23 cellular contexts compared by ENCODE assay signal in genomic region chr22:33788927-33789326, GRCh38.
DNase-seq lines count a peak whose midpoint lies in the region; ATAC-seq, FAIRE-seq and TF ChIP-seq lines count a peak whose summit lies in the region.
"Had no signal": no experiment of that assay in that cellular context is flagged by ENCODE, and none has a peak within 500 bp of the region (broad histone marks: within the 10 kb centered on the region; RNA-seq: fewer than 3 reads in every experiment).

No MANE protein-coding gene starts in this region.

- H3K27me3 ChIP-seq in HepG2 (ENCODE audit: control insufficient read depth in 1 of 2, insufficient read depth in 2 of 2, low read length in 2 of 2) (no peaks in the 10 kb centered on the region), right lobe of liver (no peaks in the 10 kb centered on the region), OCI-LY3 (ENCODE audit: low read depth, low read length) (no peaks in the 10 kb centered on the region), endodermal cell (ENCODE audit: control insufficient read depth, insufficient read depth, low read length, poor library complexity, severe bottlenecking) (no peaks in the 10 kb centered on the region)

- no peak for FAIRE-seq in HepG2 (lab: Jason Lieb, UNC)
- FAIRE-seq in GM19239 (lab: Jason Lieb, UNC) = no peak
- FAIRE-seq: A204.1, D721Med, GM12891, GM18507, H54 had no signal

- CTCF ChIA-PET in HepG2 (lab: Yijun Ruan, JAX; ENCODE audit: low intra/inter-chr PET ratio, low total read pairs) = no interaction called here

- TF ChIP-seq CTCF in HepG2 (CRISPR knock-in tag; IDR thresholded peaks at IDR 0.05) (no peak), right lobe of liver (IDR thresholded peaks at IDR 0.05) (no peak), OCI-LY3 (IDR thresholded peaks at IDR 0.05; ENCODE audit: low read depth, low read length) (no peak), endodermal cell (conservative IDR thresholded peaks at IDR 0.05) (no peak)

- peaks cover 8% of the 10 kb centered on the region for H3K36me3 Mint-ChIP-seq in endodermal cell (ENCODE audit: low read depth)
- H3K36me3 Mint-ChIP-seq: CD14-positive monocyte; CD8-positive, alpha-beta memory T cell had no signal

- no peak overlapping the region for H3K4me2 ChIP-seq in HepG2 (ENCODE audit: low read depth, low read length)
- H3K4me2 ChIP-seq in OCI-LY3 (ENCODE audit: low read length) = peak overlapping the region; percentile 16; the same call in 1 of the 2 replicates

- ATAC-seq in HepG2 = no peak
- ATAC-seq in right lobe of liver = no peak

- H3K79me2 ChIP-seq in HepG2 (ENCODE audit: insufficient read depth, low read length) (no peaks in the 10 kb centered on the region), OCI-LY3 (ENCODE audit: low read length) (peaks cover 46% of the 10 kb centered on the region)

- BruUV-seq in HepG2 (replicated peaks; lab: Mats Ljungman, UMichigan) = no TSS peak

- H4K20me1 ChIP-seq in HepG2 (ENCODE audit: insufficient read depth, low read length) = 0 out of 2 replicates have a peak, but pooled peaks cover 1% of the 10 kb centered on the region
- no peaks in the 10 kb centered on the region for H4K20me1 ChIP-seq in OCI-LY3 (ENCODE audit: insufficient read depth, low read length)

- H3K9me3 ChIP-seq in HepG2 (ENCODE audit: low read length) (peaks cover 24% of the 10 kb centered on the region), right lobe of liver (peaks cover 0 to 4% (median 1%) of the 10 kb centered on the region in 4 donors), OCI-LY3 (ENCODE audit: insufficient read depth, low read length) (peaks cover 46% of the 10 kb centered on the region), endodermal cell (ENCODE audit: control insufficient read depth, low read length) (peaks cover 51% of the 10 kb centered on the region)

- no peak for DNase-seq in HepG2 (ENCODE audit: low spot score)
- no peak for DNase-seq in right lobe of liver
- DNase-seq in endodermal cell = no peak
- no peak for DNase-seq in GM19239 (ENCODE audit: insufficient read length, low spot score)
- DNase-seq in AG08395 (ENCODE audit: low spot score) = no peak
- DNase-seq in HuH-7 (ENCODE audit: low spot score) = no peak
- DNase-seq: ACHN; CD4-positive, alpha-beta T cell; CD8-positive, alpha-beta memory T cell; DMS 273 treated with DMSO at 0.1 percent for 48 hours; DMS79; EL; GDM1; GOT3 had no signal

- peaks cover 1% of the 10 kb centered on the region for H3K4me1 Mint-ChIP-seq in endodermal cell
- H3K4me1 Mint-ChIP-seq: CD14-positive monocyte; CD8-positive, alpha-beta memory T cell had no signal

- H3K4me3 ChIP-seq in HepG2 (replicated peaks in 1 of 3; ENCODE audit: insufficient read depth in 1 of 3, low read depth in 2 of 3, low read length in 3 of 3) (no peak overlapping the region), right lobe of liver (no peak overlapping the region), OCI-LY3 (ENCODE audit: low read length) (no peak overlapping the region; the same call in 1 of the 2 replicates), endodermal cell (ENCODE audit: low read length) (peak overlapping the region; percentile 1)
- H3K4me3 ChIP-seq: HAP-1 had no signal

- no peak overlapping the region for H2AFZ ChIP-seq in HepG2 (ENCODE audit: low read length)
- no peak overlapping the region for H2AFZ ChIP-seq in OCI-LY3 (ENCODE audit: low read depth, low read length)

- intact Hi-C loops in HepG2 (cut with micrococcal nuclease; ENCODE audit: unreplicated experiment) = no loop called here
- intact Hi-C loops in right lobe of liver (cut with DNase I) = no loop called here

- TF ChIP-seq POLR2A in HepG2 (IDR thresholded peaks at IDR 0.05; ENCODE audit: insufficient read depth in 1 of 2, low read depth in 2 of 2, low read length in 2 of 2) = no peak
- TF ChIP-seq POLR2A in right lobe of liver (IDR thresholded peaks at IDR 0.05) = no peak

- H3K27me3 Mint-ChIP-seq in endodermal cell (ENCODE audit: insufficient read depth) = peaks cover 2% of the 10 kb centered on the region
- H3K27me3 Mint-ChIP-seq: CD4-positive, alpha-beta T cell had no signal

- POLR2A ChIA-PET in HepG2 (lab: Yijun Ruan, JAX) = no interaction called here

- H3K27ac Mint-ChIP-seq in endodermal cell = no peak overlapping the region
- H3K27ac Mint-ChIP-seq: CD14-positive monocyte; CD4-positive, alpha-beta T cell; CD8-positive, alpha-beta memory T cell had no signal

- no peak overlapping the region for H3K4me3 Mint-ChIP-seq in endodermal cell
- H3K4me3 Mint-ChIP-seq: CD14-positive monocyte; CD4-positive, alpha-beta T cell; CD8-positive, alpha-beta memory T cell had no signal

- TF ChIP-seq EP300 in HepG2 (IDR thresholded peaks at IDR 0.05; ENCODE audit: low read depth in 2 of 2, low read length in 2 of 2) = no peak
- TF ChIP-seq EP300 in HepG2 (CRISPR knock-in tag; IDR thresholded peaks at IDR 0.05; ENCODE audit: borderline replicate concordance) = no peak

- no peaks in the 10 kb centered on the region for H3K4me1 ChIP-seq in HepG2 (ENCODE audit: insufficient read depth, low read length)
- no peaks in the 10 kb centered on the region for H3K4me1 ChIP-seq in right lobe of liver
- peaks cover 66% of the 10 kb centered on the region for H3K4me1 ChIP-seq in OCI-LY3 (ENCODE audit: low read length)
- no peaks in the 10 kb centered on the region for H3K4me1 ChIP-seq in endodermal cell (ENCODE audit: control insufficient read depth, insufficient read depth, low read length)

- no peak for TF ChIP-seq RAD21 in HepG2 (CRISPR knock-in tag; IDR thresholded peaks at IDR 0.05)

- H3K9me3 Mint-ChIP-seq in endodermal cell = peaks cover 55% of the 10 kb centered on the region

- H3K27ac ChIP-seq in HepG2 (ENCODE audit: extremely low read length, insufficient read depth, low read length) (no peak overlapping the region), right lobe of liver (no peak overlapping the region), OCI-LY3 (ENCODE audit: low read length) (peak overlapping the region; percentile 71), endodermal cell (ENCODE audit: low read depth, low read length) (no peak overlapping the region)
- H3K27ac ChIP-seq: 22Rv1 had no signal

- no peak overlapping the region for H3K9ac ChIP-seq in HepG2 (ENCODE audit: insufficient read depth, low read depth, low read length)
- H3K9ac ChIP-seq in OCI-LY3 (ENCODE audit: low read length) = no peak overlapping the region
- no peak overlapping the region for H3K9ac ChIP-seq in endodermal cell (ENCODE audit: extremely low read depth, low read length, poor library complexity, severe bottlenecking)

- H3K36me3 ChIP-seq in HepG2 (replicated peaks in 1 of 2; ENCODE audit: control insufficient read depth in 1 of 2, insufficient read depth in 2 of 2, low read length in 2 of 2) (no peaks in the 10 kb centered on the region), right lobe of liver (no peaks in the 10 kb centered on the region), OCI-LY3 (replicated peaks; ENCODE audit: low read depth, low read length) (peaks cover 48% of the 10 kb centered on the region), endodermal cell (ENCODE audit: control insufficient read depth, insufficient read depth, low read length) (no peaks in the 10 kb centered on the region)
- H3K36me3 ChIP-seq: HAP-1 had no signal

- in situ Hi-C loops in HepG2 (cut with HindIII; ENCODE audit: extremely low pct_ligation_motif_present, low pct_unique_long_range_greater_than_20kb) = no loop called here

- 85% methylated on average over 3 of the region's 3 CpGs for WGBS in HepG2 (ENCODE audit: low lambda C conversion rate)
- no CpG with 5 or more reads among the region's 3 CpGs for WGBS in right lobe of liver (ENCODE audit: insufficient coverage, low coverage, low lambda C conversion rate, missing lambda C conversion rate)
- 95 to 100% methylated on average over 1 to 3 of the region's 3 CpGs for WGBS in endodermal cell (ENCODE audit: insufficient coverage in 1 of 2, insufficient read length in 1 of 2), 2 experiments

TF ChIP-seq in HepG2, 621 proteins besides CTCF, POLR2A, EP300 and RAD21:
- peak; percentile 61 for TF ChIP-seq ZFP36 (IDR thresholded peaks at IDR 0.05; ENCODE audit: borderline replicate concordance, low read depth, low read length, partially characterized antibody)
- no peak for TF ChIP-seq ZNF460 (CRISPR knock-in tag; IDR thresholded peaks at IDR 0.05; ENCODE audit: borderline replicate concordance)
- no peak for TF ChIP-seq ZNF547 (CRISPR knock-in tag; IDR thresholded peaks at IDR 0.05)
TF ChIP-seq in HepG2: peak in this region for 1.
